ENCODE assay signal across 8 cellular contexts in the genomic region with DNA sequence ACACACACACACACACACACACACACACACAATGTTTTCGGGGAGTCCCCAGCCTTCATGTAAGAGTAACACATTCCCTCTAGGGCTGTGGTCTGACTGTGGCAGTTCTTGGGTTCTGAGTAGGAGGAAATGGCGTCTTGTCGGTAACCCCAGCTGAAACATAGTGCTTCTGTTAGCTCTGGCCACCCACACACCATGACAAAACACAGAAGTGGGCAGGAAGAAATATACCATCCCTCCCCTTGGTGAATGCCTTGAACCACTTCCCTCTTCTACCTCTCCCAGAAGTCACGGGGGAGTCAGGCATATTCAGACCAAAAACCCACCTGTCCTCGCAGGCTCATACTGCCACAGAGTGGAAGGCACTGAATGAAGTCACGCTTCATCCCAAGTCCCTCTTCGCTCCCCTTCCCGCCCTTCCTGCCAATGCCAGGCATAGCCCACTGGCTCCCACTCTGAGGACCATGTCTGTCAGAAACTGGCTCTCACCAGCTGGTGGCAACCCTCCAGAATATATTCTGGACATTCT. TPM values are rescaled to one million over a fixed set of nuclear protein-coding genes. Genes with fewer than 3 reads are reported as not detected.
A peak's percentile ranks its signal among the peaks of the same experiment; 100 is the strongest.
DNase-seq lines count a peak whose midpoint lies in the region; ATAC-seq and TF ChIP-seq lines count a peak whose summit lies in the region.

No MANE protein-coding gene starts in this region.

- no peak overlapping the region for H3K27ac ChIP-seq in WERI-Rb-1

- H3K4me3 Mint-ChIP-seq in immature natural killer cell: peak overlapping the region; percentile 47 to 67 (median 59)
- H3K4me3 Mint-ChIP-seq in stimulated activated memory B cell treated with anti-CD40 and anti-IgM and Interleukin-4, amounts not matched to agents 10 μg/mL and 1 μg/mL and 100 μg/mL, for 72 hours: no peak overlapping the region

- no peaks in the 10 kb centered on the region for H3K27me3 ChIP-seq in WERI-Rb-1 (ENCODE audit: insufficient read depth, low read depth, severe bottlenecking)

- H3K4me1 Mint-ChIP-seq in immature natural killer cell: peaks cover 20 to 22% of the 10 kb centered on the region in 2 donors
- peaks cover 29% of the 10 kb centered on the region for H3K4me1 Mint-ChIP-seq in stimulated activated memory B cell treated with anti-CD40 and anti-IgM and Interleukin-4, amounts not matched to agents 10 μg/mL and 1 μg/mL and 100 μg/mL, for 72 hours

- ATAC-seq in HG02852 (IDR thresholded peaks at IDR 0.05; ENCODE audit: unreplicated experiment): peak; percentile 71
- ATAC-seq in stimulated activated memory B cell treated with anti-CD40 and anti-IgM and Interleukin-4, amounts not matched to agents 10 μg/mL and 1 μg/mL and 100 μg/mL, for 72 hours: peak; percentile 97
- no peak for ATAC-seq in GM18519 (IDR thresholded peaks at IDR 0.05; ENCODE audit: low FRiP score, unreplicated experiment)

- no peak for TF ChIP-seq CTCF in WERI-Rb-1 (IDR thresholded peaks at IDR 0.05; ENCODE audit: low read depth, low read length)

- H3K9me3 Mint-ChIP-seq in immature natural killer cell: no peaks in the 10 kb centered on the region
- H3K9me3 Mint-ChIP-seq in stimulated activated memory B cell treated with anti-CD40 and anti-IgM and Interleukin-4, amounts not matched to agents 10 μg/mL and 1 μg/mL and 100 μg/mL, for 72 hours: no peaks in the 10 kb centered on the region

- H3K27ac Mint-ChIP-seq in immature natural killer cell: peak overlapping the region; percentile 89 to 97 (median 92)
- peak overlapping the region; percentile 28 for H3K27ac Mint-ChIP-seq in stimulated activated memory B cell treated with anti-CD40 and anti-IgM and Interleukin-4, amounts not matched to agents 10 μg/mL and 1 μg/mL and 100 μg/mL, for 72 hours

- no peak overlapping the region for H3K4me3 ChIP-seq in WERI-Rb-1 (ENCODE audit: low read depth, low read length)

- peaks cover 8 to 12% (median 10%) of the 10 kb centered on the region in 3 donors for H3K36me3 Mint-ChIP-seq in immature natural killer cell
- H3K36me3 Mint-ChIP-seq in stimulated activated memory B cell treated with anti-CD40 and anti-IgM and Interleukin-4, amounts not matched to agents 10 μg/mL and 1 μg/mL and 100 μg/mL, for 72 hours: peaks cover 18% of the 10 kb centered on the region

- peaks cover 10 to 18% (median 12%) of the 10 kb centered on the region in 3 donors for H3K27me3 Mint-ChIP-seq in immature natural killer cell (ENCODE audit: low read depth in 3 of 3)
- H3K27me3 Mint-ChIP-seq in stimulated activated memory B cell treated with anti-CD40 and anti-IgM and Interleukin-4, amounts not matched to agents 10 μg/mL and 1 μg/mL and 100 μg/mL, for 72 hours: peaks cover 7% of the 10 kb centered on the region

- H3K9me3 ChIP-seq in WERI-Rb-1 (ENCODE audit: severe bottlenecking): no peaks in the 10 kb centered on the region

- peak; percentile 81 for DNase-seq in activated CD4-positive, alpha-beta T cell treated with anti-CD3 and anti-CD28 coated beads for 48 hours
- peak; percentile 76 to 84 (median 84) for DNase-seq in immature natural killer cell
- no peak for DNase-seq in NCI-H2227 treated with DMSO at 0.1 percent for 48 hours (lab: John Stamatoyannopoulos, UW)
- DNase-seq in WERI-Rb-1: no peak
- DNase-seq in HuH-7.5 (ENCODE audit: low spot score): no peak

- H3K36me3 ChIP-seq in WERI-Rb-1: peaks cover 20% of the 10 kb centered on the region

RNA-seq across cellular contexts. Expression of a gene that starts 11.5 kb away (rescaled TPM):
- 10 to 100 TPM; 40.5 to 69.0 (median 53.3) TPM for polyA plus RNA-seq in immature natural killer cell

RNA-seq across cellular contexts. Expression of a gene that starts 18.4 kb away (rescaled TPM):
- 100 to 1,000 TPM in 2 of 3 donors, 10 to 100 TPM in 1; 64.9 to 180 (median 105) TPM for polyA plus RNA-seq in immature natural killer cell

Comparison
In these comparisons a context has a peak if more than half of its experiments do, and no peak if none do; other contexts are left out.
1. DNase-seq: peak in activated CD4-positive, alpha-beta T cell treated with anti-CD3 and anti-CD28 coated beads for 48 hours (single experiment) and immature natural killer cell (3 of 3); none in NCI-H2227 treated with DMSO at 0.1 percent for 48 hours (single experiment), WERI-Rb-1 (single experiment) and HuH-7.5 (single experiment).